Comparison of ENCODE assay signal across 18 cellular contexts in genomic region chr13:97229699-97230098, GRCh38.
"Had no signal": no experiment of that assay in that cellular context is flagged by ENCODE, and none has a peak within 500 bp of the region (broad histone marks: within the 10 kb centered on the region; RNA-seq: fewer than 3 reads in every experiment).

No MANE protein-coding gene starts in this region.

- DNase-seq: activated CD4-positive, alpha-beta T cell treated with anti-CD3 and anti-CD28 coated beads, Interleukin-2, amount 50 U/mL, for 48 hours; activated naive CD4-positive, alpha-beta T cell; activated naive CD8-positive, alpha-beta T cell treated with anti-CD3 and anti-CD28 coated beads, Interleukin-2, amount 10 ng/mL, durations not matched to agents 7 days and 5 days; caudate nucleus; colonic mucosa; heart right ventricle; left ventricle myocardium superior; mesendoderm; naive thymus-derived CD8-positive, alpha-beta T cell; ovary; stimulated activated naive CD4-positive, alpha-beta T cell; SW 1271; tibial artery; uterus; WERI-Rb-1 had no signal

- H3K9me3 ChIP-seq: colonic mucosa, heart right ventricle, ovary, tibial artery, uterus had no signal

- H3K27ac Mint-ChIP-seq: activated naive CD8-positive, alpha-beta T cell treated with anti-CD3 and anti-CD28 coated beads, Interleukin-2, amount 10 ng/mL, durations not matched to agents 7 days and 5 days; activated T-helper 1 cell treated with anti-CD3 and anti-CD28 coated beads, Interleukin-12 subunit alpha, Interleukin-12 subunit beta, Interleukin-2, Interleukin-4 antibody, amounts not matched to agents 30 ng/mL and 10 ng/mL and 1 ng/mL, durations not matched to agents 14 hours and 24 hours and 36 hours; brain had no signal

- H3K27me3 ChIP-seq: colonic mucosa, heart right ventricle, ovary, tibial artery, uterus had no signal

- ATAC-seq: heart right ventricle; left ventricle myocardium superior; naive thymus-derived CD8-positive, alpha-beta T cell; sciatic nerve had no signal

- H3K36me3 ChIP-seq: colonic mucosa, ovary, tibial artery, uterus had no signal

- H3K4me3 Mint-ChIP-seq: activated naive CD8-positive, alpha-beta T cell treated with anti-CD3 and anti-CD28 coated beads, Interleukin-2, amount 10 ng/mL, durations not matched to agents 7 days and 5 days; activated T-helper 1 cell treated with anti-CD3 and anti-CD28 coated beads, Interleukin-12 subunit alpha, Interleukin-12 subunit beta, Interleukin-2, Interleukin-4 antibody, amounts not matched to agents 30 ng/mL and 10 ng/mL and 1 ng/mL, durations not matched to agents 14 hours and 24 hours and 36 hours; brain had no signal

- H3K27me3 Mint-ChIP-seq: activated naive CD8-positive, alpha-beta T cell treated with anti-CD3 and anti-CD28 coated beads, Interleukin-2, amount 10 ng/mL, durations not matched to agents 7 days and 5 days; brain; naive thymus-derived CD8-positive, alpha-beta T cell had no signal

- H3K27ac ChIP-seq: colonic mucosa, ovary, tibial artery, uterus, WERI-Rb-1 had no signal

- H3K4me3 ChIP-seq: colonic mucosa, heart right ventricle, ovary, tibial artery, uterus had no signal

- H3K9me3 Mint-ChIP-seq: activated naive CD8-positive, alpha-beta T cell treated with anti-CD3 and anti-CD28 coated beads, Interleukin-2, amount 10 ng/mL, durations not matched to agents 7 days and 5 days; activated T-helper 1 cell treated with anti-CD3 and anti-CD28 coated beads, Interleukin-12 subunit alpha, Interleukin-12 subunit beta, Interleukin-2, Interleukin-4 antibody, amounts not matched to agents 30 ng/mL and 10 ng/mL and 1 ng/mL, durations not matched to agents 14 hours and 24 hours and 36 hours; naive thymus-derived CD8-positive, alpha-beta T cell had no signal
